In genomic region chr9:96156578-96156977, GRCh38 we compare ENCODE assay signal across 18 cellular contexts.
DNase-seq lines count a peak whose midpoint lies in the region; ATAC-seq and TF ChIP-seq lines count a peak whose summit lies in the region.
"Had no signal": no experiment of that assay in that cellular context is flagged by ENCODE, and none has a peak within 500 bp of the region (broad histone marks: within the 10 kb centered on the region; RNA-seq: fewer than 3 reads in every experiment).

No MANE protein-coding gene starts in this region.

- H3K4me3 Mint-ChIP-seq in chondrocyte (ENCODE audit: unreplicated experiment): no peak overlapping the region
- H3K4me3 Mint-ChIP-seq in activated naive CD4-positive, alpha-beta T cell treated with anti-CD3 and anti-CD28 coated beads, Interleukin-2, amount 10 ng/mL, durations not matched to agents 7 days and 5 days: no peak overlapping the region

- ATAC-seq in GM21367 (IDR thresholded peaks at IDR 0.05; ENCODE audit: unreplicated experiment) (peak; percentile 39), sciatic nerve (peak; percentile 27), GM21526 (IDR thresholded peaks at IDR 0.05; ENCODE audit: low FRiP score, unreplicated experiment) (no peak)
- no peak for ATAC-seq in activated CD4-positive, CD25-positive, alpha-beta regulatory T cell treated with anti-CD3 and anti-CD28 coated beads, Interleukin-2, amount 50 U/mL, for 24 hours

- CTCF ChIA-PET in activated naive CD4-positive, alpha-beta T cell treated with anti-CD3 and anti-CD28 coated beads, Interleukin-2, amount 10 ng/mL, durations not matched to agents 7 days and 5 days (lab: Charles Lee): interaction anchor here (0.7 to 1.1 kb wide), 2 partner anchors 66 to 485 kb away, joined by 3 read pairs; no protein-coding TSS in a partner anchor

- H3K36me3 Mint-ChIP-seq in chondrocyte (ENCODE audit: low read depth): no peaks in the 10 kb centered on the region
- H3K36me3 Mint-ChIP-seq in activated naive CD4-positive, alpha-beta T cell treated with anti-CD3 and anti-CD28 coated beads, Interleukin-2, amount 10 ng/mL, durations not matched to agents 7 days and 5 days: no peaks in the 10 kb centered on the region

- H3K27me3 Mint-ChIP-seq in chondrocyte (ENCODE audit: low read depth): peaks cover 3% of the 10 kb centered on the region
- peaks cover 36% of the 10 kb centered on the region for H3K27me3 Mint-ChIP-seq in activated naive CD4-positive, alpha-beta T cell treated with anti-CD3 and anti-CD28 coated beads, Interleukin-2, amount 10 ng/mL, durations not matched to agents 7 days and 5 days

- H3K4me1 Mint-ChIP-seq in chondrocyte (ENCODE audit: low read depth): peaks cover 34% of the 10 kb centered on the region
- H3K4me1 Mint-ChIP-seq in activated naive CD4-positive, alpha-beta T cell treated with anti-CD3 and anti-CD28 coated beads, Interleukin-2, amount 10 ng/mL, durations not matched to agents 7 days and 5 days: peaks cover 6% of the 10 kb centered on the region

- peak; percentile 32 for DNase-seq in NCI-H748 (lab: John Stamatoyannopoulos, UW; ENCODE audit: unreplicated experiment)
- DNase-seq in NCI-H748 treated with DMSO at 0.1 percent for 48 hours (lab: John Stamatoyannopoulos, UW): no peak
- DNase-seq in chondrocyte (ENCODE audit: low spot score): no peak
- DNase-seq in sciatic nerve (ENCODE audit: low spot score): no peak
- no peak for DNase-seq in activated naive CD4-positive, alpha-beta T cell treated with anti-CD3 and anti-CD28 coated beads, Interleukin-2, amount 10 ng/mL, durations not matched to agents 7 days and 5 days
- DNase-seq: activated CD8-positive, alpha-beta memory T cell treated with anti-CD3 and anti-CD28 coated beads for 24 hours; central memory CD4-positive, alpha-beta T cell; effector memory CD4-positive, alpha-beta T cell; esophagus squamous epithelium; Kasumi-1; NCI-H1436; NK-92 treated with Interleukin-12 subunit alpha and Interleukin-12 subunit beta, amount 100 ng/mL, for 24 hours; small intestine; SW 1271; thyroid gland had no signal

- no peak for TF ChIP-seq CTCF in chondrocyte (IDR thresholded peaks at IDR 0.05)

- H3K9me3 Mint-ChIP-seq in chondrocyte (ENCODE audit: low read depth): no peaks in the 10 kb centered on the region
- H3K9me3 Mint-ChIP-seq in activated naive CD4-positive, alpha-beta T cell treated with anti-CD3 and anti-CD28 coated beads, Interleukin-2, amount 10 ng/mL, durations not matched to agents 7 days and 5 days: no peaks in the 10 kb centered on the region

- intact Hi-C loops in sciatic nerve (cut with DNase I): no loop called here

- peak overlapping the region; percentile 76 for H3K27ac Mint-ChIP-seq in chondrocyte (ENCODE audit: unreplicated experiment)
- no peak overlapping the region for H3K27ac Mint-ChIP-seq in activated naive CD4-positive, alpha-beta T cell treated with anti-CD3 and anti-CD28 coated beads, Interleukin-2, amount 10 ng/mL, durations not matched to agents 7 days and 5 days

Comparison
In these comparisons a context has a peak if more than half of its experiments do, and no peak if none do; other contexts are left out.
1. ATAC-seq: peak in GM21367 (single experiment) and sciatic nerve (single experiment); none in activated CD4-positive, CD25-positive, alpha-beta regulatory T cell treated with anti-CD3 and anti-CD28 coated beads, Interleukin-2, amount 50 U/mL, for 24 hours (0 of 2) and GM21526 (single experiment).